Comparison of ENCODE assay signal across 17 cellular contexts in the genomic region with DNA sequence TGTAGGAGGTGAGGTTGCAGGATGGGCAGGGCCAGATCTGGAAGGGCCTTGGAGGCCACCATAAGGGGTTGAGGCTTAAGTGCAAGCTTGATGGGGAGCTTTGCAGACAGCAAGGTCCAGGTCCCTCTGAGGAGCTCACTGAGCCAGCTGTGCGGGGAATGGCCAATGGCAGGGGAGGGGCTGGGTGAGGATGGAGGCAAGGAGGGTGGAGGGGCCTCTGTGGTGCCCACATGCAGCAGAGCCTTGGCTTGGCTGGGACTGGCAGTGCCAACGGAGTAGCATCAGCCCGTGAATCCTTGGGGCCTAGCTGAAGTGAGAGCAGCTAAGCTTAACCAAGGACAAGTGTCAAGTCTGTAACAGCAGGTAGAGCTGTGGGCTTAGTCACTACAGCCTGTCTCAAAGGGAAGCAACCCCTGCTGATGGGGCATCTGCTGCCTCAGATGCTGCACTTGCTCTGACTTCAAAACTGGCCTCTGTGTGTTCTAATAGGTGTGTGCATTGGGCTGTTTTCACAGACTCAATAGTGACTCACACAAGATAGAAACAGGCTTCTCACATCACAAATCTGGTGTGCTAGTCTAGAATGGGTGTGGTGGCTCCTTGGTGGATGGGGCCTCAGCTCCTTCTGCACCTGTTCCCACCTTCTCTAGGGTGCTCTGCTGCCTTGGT.
"Had no signal": no experiment of that assay in that cellular context is flagged by ENCODE, and none has a peak within 500 bp of the region (broad histone marks: within the 10 kb centered on the region; RNA-seq: fewer than 3 reads in every experiment).

No MANE protein-coding gene starts in this region.

- H3K27me3 ChIP-seq: adrenal gland, colonic mucosa, tibial artery had no signal

- ATAC-seq: left lobe of liver had no signal

- H3K9me3 ChIP-seq: adrenal gland, colonic mucosa, tibial artery had no signal

- H3K4me3 ChIP-seq: adrenal gland, colonic mucosa, lung, tibial artery had no signal

- H3K27ac ChIP-seq: adrenal gland, colonic mucosa, tibial artery had no signal

- H3K27ac Mint-ChIP-seq: endodermal cell, nephron had no signal

- H3K36me3 ChIP-seq: adrenal gland, colonic mucosa, tibial artery had no signal

- H3K4me3 Mint-ChIP-seq: endodermal cell, nephron had no signal

- H3K4me1 ChIP-seq: adrenal gland, colonic mucosa, tibial artery had no signal

- DNase-seq: activated CD4-positive, alpha-beta T cell treated with anti-CD3 and anti-CD28 coated beads for 4 hours; activated CD8-positive, alpha-beta memory T cell treated with anti-CD3 and anti-CD28 coated beads, Interleukin-2, amount 50 U/mL, for 4 hours; activated gamma-delta T cell treated with Interleukin-2 at 50 U/mL for 16 hours; activated T-cell treated with anti-CD3 and anti-CD28 coated beads, Interleukin-2, amount 50 U/mL, for 48 hours; adrenal gland; colonic mucosa; endodermal cell; hypothalamus; occipital lobe; retina; stimulated activated naive CD4-positive, alpha-beta T cell; T-helper 2 cell; tibial artery had no signal

- H3K9me3 Mint-ChIP-seq: activated naive CD4-positive, alpha-beta T cell treated with anti-CD3 and anti-CD28 coated beads, Interleukin-2, amount 50 U/mL, for 72 hours; endodermal cell had no signal
